8 cellular contexts compared by ENCODE assay signal in genomic region chr20:53708129-53708968, GRCh38.
DNase-seq lines count a peak whose midpoint lies in the region; ATAC-seq and TF ChIP-seq lines count a peak whose summit lies in the region.

No MANE protein-coding gene starts in this region.

- H3K36me3 Mint-ChIP-seq in WTC11 = no peaks in the 10 kb centered on the region

- POLR2A ChIA-PET in WTC11 (lab: Charles Lee) = no interaction called here

- H3K4me3 Mint-ChIP-seq in WTC11 = no peak overlapping the region

- peak; percentile 94 for DNase-seq in AG09309 (ENCODE audit: low read depth)
- DNase-seq in WTC11 (ENCODE audit: low spot score) = no peak
- peak; percentile 84 for DNase-seq in islet precursor cell
- DNase-seq in hypothalamus (lab: John Stamatoyannopoulos, UW) = no peak

- peak overlapping the region; percentile 61; the same call in 1 of the 2 replicates for H3K27ac Mint-ChIP-seq in WTC11

- H3K4me3 ChIP-seq in AG09309 (ENCODE audit: control insufficient read depth, low read depth, low read length) = no peak overlapping the region

- H3K27me3 Mint-ChIP-seq in WTC11 (ENCODE audit: low read depth) = no peaks in the 10 kb centered on the region

- H3K4me1 Mint-ChIP-seq in WTC11 = peaks cover 43% of the 10 kb centered on the region

- CTCF ChIA-PET in WTC11 (lab: Charles Lee) = interaction anchor here (1.4 kb wide), 1 partner anchor 206 kb away, joined by 4 read pairs; no protein-coding TSS in a partner anchor

- TF ChIP-seq CTCF in AG09309 (IDR thresholded peaks at IDR 0.05; ENCODE audit: control insufficient read depth, insufficient read depth, low read depth, low read length, missing control alignments) (no peak), WTC11 (IDR thresholded peaks at IDR 0.05) (no peak), subcutaneous adipose tissue (IDR thresholded peaks at IDR 0.05; ENCODE audit: low read depth) (peak; percentile 46)

- no peaks in the 10 kb centered on the region for H3K9me3 Mint-ChIP-seq in WTC11

- ATAC-seq in GM19351 (IDR thresholded peaks at IDR 0.05; ENCODE audit: unreplicated experiment) (peak; percentile 62), HG03558 (IDR thresholded peaks at IDR 0.05; ENCODE audit: extremely low read depth, unreplicated experiment) (peak; percentile 44), WTC11 (no peak), esophagus mucosa (no peak)

TF ChIP-seq in WTC11, 78 proteins besides CTCF, POLR2A, EP300 and RAD21:
- TF ChIP-seq ELF4 (CRISPR knock-in tag; IDR thresholded peaks at IDR 0.05; ENCODE audit: low read depth) (no peak), ZNF138 (CRISPR knock-in tag; conservative IDR thresholded peaks at IDR 0.05) (no peak), PREB (CRISPR knock-in tag; IDR thresholded peaks at IDR 0.05; ENCODE audit: borderline replicate concordance) (no peak), ARID4B (CRISPR knock-in tag; IDR thresholded peaks at IDR 0.05; ENCODE audit: borderline replicate concordance) (no peak), IRF1 (CRISPR knock-in tag; IDR thresholded peaks at IDR 0.05) (no peak), KAT7 (CRISPR knock-in tag; IDR thresholded peaks at IDR 0.05; ENCODE audit: borderline replicate concordance) (no peak), SOX15 (CRISPR knock-in tag; IDR thresholded peaks at IDR 0.05) (no peak), TP53 (CRISPR knock-in tag; IDR thresholded peaks at IDR 0.05) (no peak), CREB1 (CRISPR knock-in tag; IDR thresholded peaks at IDR 0.05) (no peak), ZNF317 (CRISPR knock-in tag; IDR thresholded peaks at IDR 0.05; ENCODE audit: borderline replicate concordance, low read depth) (no peak), ZNF425 (CRISPR knock-in tag; conservative IDR thresholded peaks at IDR 0.05) (no peak), ZNF423 (CRISPR knock-in tag; IDR thresholded peaks at IDR 0.05) (no peak), ZNF219 (CRISPR knock-in tag; IDR thresholded peaks at IDR 0.05; ENCODE audit: borderline replicate concordance) (no peak), ZNF396 (CRISPR knock-in tag; IDR thresholded peaks at IDR 0.05; ENCODE audit: borderline replicate concordance) (no peak), MLX (CRISPR knock-in tag; IDR thresholded peaks at IDR 0.05) (no peak), ZBTB21 (CRISPR knock-in tag; IDR thresholded peaks at IDR 0.05; ENCODE audit: borderline replicate concordance) (no peak), PRRX2 (CRISPR knock-in tag; IDR thresholded peaks at IDR 0.05) (no peak), NR3C1 (CRISPR knock-in tag; conservative IDR thresholded peaks at IDR 0.05; ENCODE audit: low read depth) (no peak), CREM (CRISPR knock-in tag; IDR thresholded peaks at IDR 0.05) (no peak)
TF ChIP-seq in WTC11: peak in this region for 0.

Comparison
In these comparisons a context has a peak if more than half of its experiments do, and no peak if none do; other contexts are left out.
1. DNase-seq: peak in AG09309 (single experiment) and islet precursor cell (single experiment); none in WTC11 (single experiment) and hypothalamus (0 of 51).
2. ATAC-seq: peak in GM19351 (single experiment) and HG03558 (single experiment); none in WTC11 (single experiment) and esophagus mucosa (single experiment).